Comparison of ENCODE assay signal across 8 cellular contexts in the genomic region with DNA sequence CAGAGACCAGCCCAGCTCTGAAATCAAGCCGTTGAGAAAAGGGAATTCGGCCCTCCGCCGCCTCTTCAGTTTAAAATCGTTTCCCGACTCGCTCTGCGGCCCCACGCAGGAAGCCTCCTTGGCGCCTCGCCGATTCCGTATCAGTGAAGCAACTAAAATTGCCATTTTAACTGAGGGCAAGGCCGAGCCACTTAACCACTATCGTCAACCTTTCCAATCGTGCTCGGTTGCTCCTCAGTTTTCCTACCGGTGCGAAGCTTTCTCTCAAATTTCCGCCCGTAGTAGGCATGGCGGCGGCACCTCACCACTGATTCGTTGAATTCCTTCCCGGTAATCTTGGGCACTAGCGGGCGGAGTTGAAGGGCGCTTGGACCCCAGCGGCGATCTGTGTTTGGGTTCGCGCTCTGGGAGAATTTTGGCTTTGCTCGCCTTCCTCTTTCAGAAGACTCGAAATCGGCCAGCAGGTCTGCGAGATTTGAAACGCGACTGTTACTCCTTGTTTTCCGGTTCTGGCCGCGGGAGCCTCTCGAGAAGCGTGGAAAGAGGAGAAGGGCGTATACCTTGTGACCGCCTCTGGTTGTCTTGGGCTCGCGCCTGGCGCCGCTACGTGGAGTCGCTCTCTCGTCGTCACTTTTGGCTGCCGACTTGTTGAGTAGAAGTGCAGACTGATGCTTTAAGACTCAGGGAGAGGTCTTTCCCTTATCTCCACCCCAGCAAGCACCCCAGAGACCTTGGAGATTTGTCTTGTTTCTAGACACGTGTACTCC. TPM values are rescaled to one million over a fixed set of nuclear protein-coding genes. Genes with fewer than 3 reads are reported as not detected.
DNase-seq lines count a peak whose midpoint lies in the region; ATAC-seq and TF ChIP-seq lines count a peak whose summit lies in the region.

A gene with protein sequence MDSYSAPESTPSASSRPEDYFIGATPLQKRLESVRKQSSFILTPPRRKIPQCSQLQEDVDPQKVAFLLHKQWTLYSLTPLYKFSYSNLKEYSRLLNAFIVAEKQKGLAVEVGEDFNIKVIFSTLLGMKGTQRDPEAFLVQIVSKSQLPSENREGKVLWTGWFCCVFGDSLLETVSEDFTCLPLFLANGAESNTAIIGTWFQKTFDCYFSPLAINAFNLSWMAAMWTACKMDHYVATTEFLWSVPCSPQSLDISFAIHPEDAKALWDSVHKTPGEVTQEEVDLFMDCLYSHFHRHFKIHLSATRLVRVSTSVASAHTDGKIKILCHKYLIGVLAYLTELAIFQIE (minus strand): TSS at position 569 of the 767 bp plus-strand sequence. CDS start 13,584 bp downstream, outside the sequence.
A gene with protein sequence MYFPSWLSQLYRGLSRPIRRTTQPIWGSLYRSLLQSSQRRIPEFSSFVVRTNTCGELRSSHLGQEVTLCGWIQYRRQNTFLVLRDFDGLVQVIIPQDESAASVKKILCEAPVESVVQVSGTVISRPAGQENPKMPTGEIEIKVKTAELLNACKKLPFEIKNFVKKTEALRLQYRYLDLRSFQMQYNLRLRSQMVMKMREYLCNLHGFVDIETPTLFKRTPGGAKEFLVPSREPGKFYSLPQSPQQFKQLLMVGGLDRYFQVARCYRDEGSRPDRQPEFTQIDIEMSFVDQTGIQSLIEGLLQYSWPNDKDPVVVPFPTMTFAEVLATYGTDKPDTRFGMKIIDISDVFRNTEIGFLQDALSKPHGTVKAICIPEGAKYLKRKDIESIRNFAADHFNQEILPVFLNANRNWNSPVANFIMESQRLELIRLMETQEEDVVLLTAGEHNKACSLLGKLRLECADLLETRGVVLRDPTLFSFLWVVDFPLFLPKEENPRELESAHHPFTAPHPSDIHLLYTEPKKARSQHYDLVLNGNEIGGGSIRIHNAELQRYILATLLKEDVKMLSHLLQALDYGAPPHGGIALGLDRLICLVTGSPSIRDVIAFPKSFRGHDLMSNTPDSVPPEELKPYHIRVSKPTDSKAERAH (plus strand): TSS at position 359 of the 767 bp plus-strand sequence. CDS start 557 bp downstream, outside the sequence.

- H3K9me3 Mint-ChIP-seq in activated CD4-positive, alpha-beta memory T cell treated with anti-CD3 and anti-CD28 coated beads for 36 hours, result no peaks in the 10 kb centered on the region

- no peaks in the 10 kb centered on the region for H3K36me3 ChIP-seq in liver (ENCODE audit: control insufficient read depth in 4 of 4, insufficient read depth in 3 of 4, low read depth in 1 of 4, low read length in 3 of 4)

- under 1% methylated on average over 55 of the region's 55 CpGs for WGBS in liver

- DNase-seq in CD1c-positive myeloid dendritic cell (ENCODE audit: extremely low spot score) (peak; percentile 98), NCI-H82 treated with DMSO at 0.1 percent for 48 hours (lab: John Stamatoyannopoulos, UW; ENCODE audit: unreplicated experiment) (peak; percentile 97), dermis microvascular lymphatic vessel endothelial cell (ENCODE audit: low read depth in 2 of 2) (peak; percentile 97 to 99)
- peak; percentile 95 for DNase-seq in activated CD4-positive, alpha-beta memory T cell treated with anti-CD3 and anti-CD28 coated beads for 36 hours
- peak; percentile 92 for DNase-seq in stimulated activated CD4-positive, alpha-beta T cell treated with anti-CD3 and anti-CD28 coated beads, Interleukin-4, amount 100 ng/mL, for 24 hours

- peak; percentile 77 for ATAC-seq in GM19438 (IDR thresholded peaks at IDR 0.05; ENCODE audit: low read depth, unreplicated experiment)
- ATAC-seq in HG03575 (IDR thresholded peaks at IDR 0.05; ENCODE audit: extremely low read depth, insufficient number of reproducible peaks, low FRiP score, unreplicated experiment), result peak; percentile 74

- H3K27me3 ChIP-seq in liver (ENCODE audit: control insufficient read depth in 4 of 4, insufficient read depth in 4 of 4, low read length in 3 of 4), result no peaks in the 10 kb centered on the region

- peak; percentile 44 to 70 for TF ChIP-seq RAD21 in liver (IDR thresholded peaks at IDR 0.05)

- H3K27ac Mint-ChIP-seq in activated CD4-positive, alpha-beta memory T cell treated with anti-CD3 and anti-CD28 coated beads for 36 hours, result peak within 1 kb of the TSS; percentile 99

- H3K9me3 ChIP-seq in liver (ENCODE audit: control insufficient read depth in 4 of 4, low read length in 3 of 4), result no peaks in the 10 kb centered on the region

- TF ChIP-seq CTCF in liver (IDR thresholded peaks at IDR 0.05; ENCODE audit: low read depth, low read length, missing input control), result no peak

- CTCF ChIA-PET in activated CD4-positive, alpha-beta memory T cell treated with anti-CD3 and anti-CD28 coated beads for 36 hours (lab: Charles Lee), result interaction anchor here (0.7 to 3.5 kb wide), 10 partner anchors 102 to 1082 kb away, joined by 3 to 75 read pairs (median 4); a partner anchor contains a TSS

- H3K4me3 Mint-ChIP-seq in activated CD4-positive, alpha-beta memory T cell treated with anti-CD3 and anti-CD28 coated beads for 36 hours, result peak within 1 kb of the TSS; percentile 98

- H3K4me1 Mint-ChIP-seq in activated CD4-positive, alpha-beta memory T cell treated with anti-CD3 and anti-CD28 coated beads for 36 hours (ENCODE audit: low read depth), result peaks cover 45% of the 10 kb centered on the region

- peaks cover 26% of the 10 kb centered on the region for H3K36me3 Mint-ChIP-seq in activated CD4-positive, alpha-beta memory T cell treated with anti-CD3 and anti-CD28 coated beads for 36 hours

- H3K4me3 ChIP-seq in liver (ENCODE audit: low read depth in 1 of 3, low read length in 3 of 3), result peak within 1 kb of the TSS; percentile 78 to 98 (median 92)

- H3K27me3 Mint-ChIP-seq in activated CD4-positive, alpha-beta memory T cell treated with anti-CD3 and anti-CD28 coated beads for 36 hours, result no peaks in the 10 kb centered on the region

- intact Hi-C loops in activated CD4-positive, alpha-beta memory T cell treated with anti-CD3 and anti-CD28 coated beads for 36 hours (cut with micrococcal nuclease), result loop anchor here (1.0 to 5.0 kb wide), 8 partner anchors 44 to 1175 kb away; a partner anchor contains a TSS

- H3K27ac ChIP-seq in liver (ENCODE audit: low read depth in 1 of 2, low read length in 2 of 2), result peak within 1 kb of the TSS; percentile 78 to 84

- POLR2A ChIA-PET in activated CD4-positive, alpha-beta memory T cell treated with anti-CD3 and anti-CD28 coated beads for 36 hours (lab: Charles Lee), result interaction anchor here (0.7 to 3.3 kb wide), 10 partner anchors 14 to 386 kb away, joined by 3 to 25 read pairs (median 4); a partner anchor contains a TSS

- H3K9ac ChIP-seq in liver (ENCODE audit: low read depth in 1 of 2, low read length in 2 of 2), result peak within 1 kb of the TSS; percentile 88 to 97

- peaks cover 3 to 16% (median 11%) of the 10 kb centered on the region in 4 donors for H3K4me1 ChIP-seq in liver (ENCODE audit: control insufficient read depth in 4 of 4, insufficient read depth in 4 of 4, low read length in 3 of 4)

TF ChIP-seq in liver, 16 proteins besides CTCF, POLR2A, EP300 and RAD21 (continues in another document):
- no peak for TF ChIP-seq FOXA1 (IDR thresholded peaks at IDR 0.05)
- peak; percentile 19 for TF ChIP-seq FOXA2 (IDR thresholded peaks at IDR 0.05)
- peak in 1 of 2 donors; percentile 78 for TF ChIP-seq RXRA (IDR thresholded peaks at IDR 0.05)
- TF ChIP-seq GABPA (IDR thresholded peaks at IDR 0.05 in 1 of 2, conservative IDR thresholded peaks at IDR 0.05 in 1 of 2), result peak; percentile 60 to 91
- TF ChIP-seq SP1 (IDR thresholded peaks at IDR 0.05), result peak; percentile 79
- TF ChIP-seq, protein P1, sequence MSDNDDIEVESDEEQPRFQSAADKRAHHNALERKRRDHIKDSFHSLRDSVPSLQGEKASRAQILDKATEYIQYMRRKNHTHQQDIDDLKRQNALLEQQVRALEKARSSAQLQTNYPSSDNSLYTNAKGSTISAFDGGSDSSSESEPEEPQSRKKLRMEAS (IDR thresholded peaks at IDR 0.05), result peak; percentile 84
- TF ChIP-seq HNF4A (conservative IDR thresholded peaks at IDR 0.05), result peak; percentile 20 to 60
- TF ChIP-seq JUND (IDR thresholded peaks at IDR 0.05), result peak; percentile 60 to 92
- TF ChIP-seq, protein P2, sequence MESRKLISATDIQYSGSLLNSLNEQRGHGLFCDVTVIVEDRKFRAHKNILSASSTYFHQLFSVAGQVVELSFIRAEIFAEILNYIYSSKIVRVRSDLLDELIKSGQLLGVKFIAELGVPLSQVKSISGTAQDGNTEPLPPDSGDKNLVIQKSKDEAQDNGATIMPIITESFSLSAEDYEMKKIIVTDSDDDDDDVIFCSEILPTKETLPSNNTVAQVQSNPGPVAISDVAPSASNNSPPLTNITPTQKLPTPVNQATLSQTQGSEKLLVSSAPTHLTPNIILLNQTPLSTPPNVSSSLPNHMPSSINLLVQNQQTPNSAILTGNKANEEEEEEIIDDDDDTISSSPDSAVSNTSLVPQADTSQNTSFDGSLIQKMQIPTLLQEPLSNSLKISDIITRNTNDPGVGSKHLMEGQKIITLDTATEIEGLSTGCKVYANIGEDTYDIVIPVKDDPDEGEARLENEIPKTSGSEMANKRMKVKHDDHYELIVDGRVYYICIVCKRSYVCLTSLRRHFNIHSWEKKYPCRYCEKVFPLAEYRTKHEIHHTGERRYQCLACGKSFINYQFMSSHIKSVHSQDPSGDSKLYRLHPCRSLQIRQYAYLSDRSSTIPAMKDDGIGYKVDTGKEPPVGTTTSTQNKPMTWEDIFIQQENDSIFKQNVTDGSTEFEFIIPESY (IDR thresholded peaks at IDR 0.05), result peak; percentile 93
- TF ChIP-seq YY1 (IDR thresholded peaks at IDR 0.05), result peak; percentile 100
- TF ChIP-seq EGR1 (IDR thresholded peaks at IDR 0.05; ENCODE audit: low read depth in 2 of 2), result peak; percentile 77 to 84

RNA-seq across cellular contexts. Expression of the first gene that starts in this region (rescaled TPM):
- total RNA-seq in activated CD4-positive, alpha-beta memory T cell treated with anti-CD3 and anti-CD28 coated beads for 36 hours, result 10 to 100 TPM; 24.5 to 26.3 TPM
- total RNA-seq in dermis microvascular lymphatic vessel endothelial cell, result 7.2 and 15.0 TPM in 2 replicates
- 10 to 100 TPM in 1 of 2 donors, 1 to 10 TPM in 1; 1.5 to 19.1 TPM for total RNA-seq in liver
- polyA plus RNA-seq in liver, result under 1 TPM; 0.61 to 0.87 TPM

RNA-seq across cellular contexts. Expression of the second gene that starts in this region (rescaled TPM):
- 10 to 100 TPM; 43.1 to 43.6 TPM for total RNA-seq in activated CD4-positive, alpha-beta memory T cell treated with anti-CD3 and anti-CD28 coated beads for 36 hours
- total RNA-seq in dermis microvascular lymphatic vessel endothelial cell, result 11.0 and 17.3 TPM in 2 replicates
- total RNA-seq in liver, result 10 to 100 TPM in 1 of 2 donors, 1 to 10 TPM in 1; 9.7 to 13.0 TPM
- 10 to 100 TPM in 1 of 2 donors, 1 to 10 TPM in 1; 5.0 to 10.5 TPM for polyA plus RNA-seq in liver

Comparison
In these comparisons a context has a peak if more than half of its experiments do, and no peak if none do; other contexts are left out.
1. Peak in every context shown above with its lines: DNase-seq, ATAC-seq, H3K4me3 ChIP-seq and H3K27ac ChIP-seq.